7 cellular contexts compared by ENCODE assay signal in the genomic region with DNA sequence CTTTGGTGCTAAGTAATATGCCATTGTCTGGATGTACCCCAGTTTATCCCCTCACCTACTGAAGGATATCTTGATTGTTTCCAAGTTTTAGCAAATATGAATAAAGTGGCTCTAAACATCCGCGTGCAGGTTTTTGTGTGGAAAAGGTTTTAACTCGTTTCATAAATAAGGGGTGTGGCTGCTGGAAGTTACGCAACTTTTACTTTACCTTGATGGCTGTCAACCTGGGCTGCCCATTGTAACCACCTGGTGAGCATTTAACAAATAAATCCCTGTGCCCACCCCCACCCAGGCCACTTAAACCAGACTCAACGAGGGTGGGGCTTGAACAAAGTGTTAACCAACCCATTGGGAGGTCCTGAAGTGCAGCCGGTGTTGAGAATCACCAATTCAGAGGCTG.
"Had no signal": no experiment of that assay in that cellular context is flagged by ENCODE, and none has a peak within 500 bp of the region (broad histone marks: within the 10 kb centered on the region; RNA-seq: fewer than 3 reads in every experiment).

No MANE protein-coding gene starts in this region.

- H3K27ac Mint-ChIP-seq: H9 had no signal

- H3K4me3 ChIP-seq: GM23248 had no signal

- H3K27ac ChIP-seq: GM23248 had no signal

- H3K4me3 Mint-ChIP-seq: H9 had no signal

- H3K9ac ChIP-seq: GM23248 had no signal

- DNase-seq: GM23248, GOT3, H9, HCEC 1CT, KG1 had no signal

- H2AFZ ChIP-seq: GM23248 had no signal

- FAIRE-seq: H54, HTR-8/SVneo had no signal
